In the genomic region with DNA sequence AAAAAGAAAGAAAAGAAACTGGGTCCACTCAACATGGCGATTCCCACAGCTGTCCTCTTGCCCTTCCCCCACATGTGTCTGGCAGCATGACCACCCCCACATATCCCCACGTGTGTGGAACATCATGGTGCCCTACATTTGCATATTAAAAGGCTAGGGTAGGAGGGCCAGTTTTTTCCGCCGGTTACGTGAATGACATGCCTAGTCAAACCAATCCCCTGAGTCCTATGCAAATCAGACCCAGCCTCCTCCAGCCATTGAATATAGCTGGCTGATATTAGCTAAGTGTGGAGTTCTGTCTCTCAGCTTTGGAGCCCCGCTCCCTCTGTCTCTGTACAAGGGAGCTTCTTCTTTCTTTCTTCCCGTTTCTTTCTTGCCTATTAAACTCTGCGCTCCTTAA, we compare ENCODE assay signal across 12 cellular contexts. TPM values are rescaled to one million over a fixed set of nuclear protein-coding genes. Genes with fewer than 3 reads are reported as not detected.
A peak's percentile ranks its signal among the peaks of the same experiment; 100 is the strongest.
DNase-seq lines count a peak whose midpoint lies in the region; ATAC-seq and TF ChIP-seq lines count a peak whose summit lies in the region.
"Had no signal": no experiment of that assay in that cellular context is flagged by ENCODE, and none has a peak within 500 bp of the region (broad histone marks: within the 10 kb centered on the region; RNA-seq: fewer than 3 reads in every experiment).

No MANE protein-coding gene starts in this region.

- no peak overlapping the region for H3K27ac Mint-ChIP-seq in activated T-cell treated with anti-CD3 and anti-CD28 coated beads, Interleukin-2, amount 50 U/mL, for 72 hours
- H3K27ac Mint-ChIP-seq: activated CD8-positive, alpha-beta T cell treated with anti-CD3 and anti-CD28 coated beads for 36 hours; activated T-helper 17 cell treated with anti-CD3 and anti-CD28 coated beads, Interleukin-2, amount 50 U/mL, for 72 hours; progenitor cell of endocrine pancreas had no signal

- H3K36me3 Mint-ChIP-seq in activated T-cell treated with anti-CD3 and anti-CD28 coated beads, Interleukin-2, amount 50 U/mL, for 72 hours (ENCODE audit: insufficient read depth in 2 of 2), result peaks cover 0 to 2% of the 10 kb centered on the region in 2 donors

- H3K9me3 ChIP-seq in SJCRH30 (replicated peaks) (no peaks in the 10 kb centered on the region), iPS-18a (ENCODE audit: control insufficient read depth, low read depth, low read length) (no peaks in the 10 kb centered on the region)

- H3K4me3 Mint-ChIP-seq in activated T-cell treated with anti-CD3 and anti-CD28 coated beads, Interleukin-2, amount 50 U/mL, for 72 hours, result no peak overlapping the region
- H3K4me3 Mint-ChIP-seq: activated CD8-positive, alpha-beta T cell treated with anti-CD3 and anti-CD28 coated beads for 36 hours; activated T-helper 17 cell treated with anti-CD3 and anti-CD28 coated beads, Interleukin-2, amount 50 U/mL, for 72 hours had no signal

- no peak overlapping the region for H3K27ac ChIP-seq in SJCRH30
- H3K27ac ChIP-seq in iPS-18a (ENCODE audit: low read length), result peak overlapping the region; percentile 33

- H3K27me3 ChIP-seq in SJCRH30 (no peaks in the 10 kb centered on the region), iPS-18a (ENCODE audit: control insufficient read depth, insufficient read depth, low read length) (peaks cover 7% of the 10 kb centered on the region)

- H3K9me3 Mint-ChIP-seq in activated T-cell treated with anti-CD3 and anti-CD28 coated beads, Interleukin-2, amount 50 U/mL, for 72 hours, result no peaks in the 10 kb centered on the region
- H3K9me3 Mint-ChIP-seq: activated CD8-positive, alpha-beta T cell treated with anti-CD3 and anti-CD28 coated beads for 36 hours; activated T-helper 17 cell treated with anti-CD3 and anti-CD28 coated beads, Interleukin-2, amount 50 U/mL, for 72 hours had no signal

- peaks cover 4% of the 10 kb centered on the region for H3K4me1 ChIP-seq in SJCRH30
- H3K4me1 ChIP-seq in iPS-18a (ENCODE audit: control insufficient read depth, low read depth, low read length), result peaks cover 18% of the 10 kb centered on the region

- H3K36me3 ChIP-seq in SJCRH30, result no peaks in the 10 kb centered on the region
- H3K36me3 ChIP-seq in iPS-18a (ENCODE audit: control insufficient read depth, low read depth, low read length), result no peaks in the 10 kb centered on the region

- DNase-seq in GM12864 (ENCODE audit: low read depth) (peak; percentile 21), Kasumi-1 (lab: John Stamatoyannopoulos, UW) (peak; percentile 72 to 73), SJCRH30 (peak; percentile 59 to 63), NCI-H1105 treated with DMSO at 0.1 percent for 48 hours (lab: John Stamatoyannopoulos, UW) (no peak)
- DNase-seq in activated T-cell treated with anti-CD3 and anti-CD28 coated beads, Interleukin-2, amount 50 U/mL, for 72 hours, result no peak
- DNase-seq: activated CD8-positive, alpha-beta T cell treated with anti-CD3 and anti-CD28 coated beads for 36 hours had no signal

- peaks cover 16% of the 10 kb centered on the region for H3K4me1 Mint-ChIP-seq in activated T-cell treated with anti-CD3 and anti-CD28 coated beads, Interleukin-2, amount 50 U/mL, for 72 hours (ENCODE audit: low read depth)
- H3K4me1 Mint-ChIP-seq: activated T-helper 17 cell treated with anti-CD3 and anti-CD28 coated beads, Interleukin-2, amount 50 U/mL, for 72 hours had no signal

- H3K27me3 Mint-ChIP-seq in activated T-cell treated with anti-CD3 and anti-CD28 coated beads, Interleukin-2, amount 50 U/mL, for 72 hours (ENCODE audit: low read depth), result peaks cover 37% of the 10 kb centered on the region

- no peak overlapping the region for H3K9ac ChIP-seq in iPS-18a (ENCODE audit: low read length)

- H3K4me3 ChIP-seq in GM12864 (ENCODE audit: low read depth, low read length) (no peak overlapping the region), SJCRH30 (no peak overlapping the region), iPS-18a (ENCODE audit: low read length) (no peak overlapping the region)

- no peak for TF ChIP-seq CTCF in GM12864 (IDR thresholded peaks at IDR 0.05; ENCODE audit: low read depth, low read length, missing control alignments)

- ATAC-seq in activated T-cell treated with anti-CD3 and anti-CD28 coated beads, Interleukin-2, amount 50 U/mL, for 72 hours (replicated peaks in 1 of 2), result no peak
- no peak for ATAC-seq in activated CD4-positive, CD25-positive, alpha-beta regulatory T cell treated with anti-CD3 and anti-CD28 coated beads, Interleukin-2, amount 50 U/mL, for 24 hours
- ATAC-seq in GM21619 (IDR thresholded peaks at IDR 0.05; ENCODE audit: unreplicated experiment), result no peak
- ATAC-seq: activated CD8-positive, alpha-beta T cell treated with anti-CD3 and anti-CD28 coated beads for 36 hours; activated T-helper 17 cell treated with anti-CD3 and anti-CD28 coated beads, Interleukin-2, amount 50 U/mL, for 72 hours; Panc1 had no signal

RNA-seq across cellular contexts. Expression of gene CCDC112, which starts 33.0 kb away (rescaled TPM):
- 6.3 and 7.4 TPM in 2 replicates for total RNA-seq in SJCRH30 (2014; rRNA removed; shearing (Covaris generic))
- 1 to 10 TPM; 1.9 to 2.1 TPM for total RNA-seq in activated T-cell treated with anti-CD3 and anti-CD28 coated beads, Interleukin-2, amount 50 U/mL, for 72 hours

Comparison
In these comparisons a context has a peak if more than half of its experiments do, and no peak if none do; other contexts are left out.
1. DNase-seq: peak in GM12864 (single experiment), Kasumi-1 (2 of 2) and SJCRH30 (2 of 2); none in activated T-cell treated with anti-CD3 and anti-CD28 coated beads, Interleukin-2, amount 50 U/mL, for 72 hours (0 of 2) and NCI-H1105 treated with DMSO at 0.1 percent for 48 hours (single experiment).